Comparison of ENCODE assay signal across 19 cellular contexts in genomic region chr5:79206541-79206940, GRCh38. TPM values are rescaled to one million over a fixed set of nuclear protein-coding genes. Genes with fewer than 3 reads are reported as not detected.
A peak's percentile ranks its signal among the peaks of the same experiment; 100 is the strongest.
DNase-seq lines count a peak whose midpoint lies in the region; ATAC-seq, FAIRE-seq and TF ChIP-seq lines count a peak whose summit lies in the region.
"Had no signal": no experiment of that assay in that cellular context is flagged by ENCODE, and none has a peak within 500 bp of the region (broad histone marks: within the 10 kb centered on the region; RNA-seq: fewer than 3 reads in every experiment).

No MANE protein-coding gene starts in this region.

- H2AFZ ChIP-seq in PC-3 (ENCODE audit: low read length) (no peak overlapping the region), keratinocyte (ENCODE audit: control insufficient read depth, low read length) (peak overlapping the region; percentile 49)
- H2AFZ ChIP-seq: GM23338 had no signal

- intact Hi-C loops in PC-3 (cut with micrococcal nuclease) (loop anchor here (10.0 kb wide), 1 partner anchor 182 kb away; no protein-coding TSS in a partner anchor), transverse colon (cut with DNase I; ENCODE audit: low total_unique reads) (no loop called here)

- DNase-seq in PC-3 = no peak
- DNase-seq in keratinocyte (ENCODE audit: low read depth, low spot score) = no peak
- DNase-seq in transverse colon = no peak
- DNase-seq in nephron progenitor cell = no peak
- no peak for DNase-seq in mesenteric fat pad (ENCODE audit: low spot score)
- DNase-seq: Caco-2; CD4-positive, CD25-positive, alpha-beta regulatory T cell; CD8-positive, alpha-beta T cell; DMS153; DND-41; H9 had no signal

- H3K27me3 Mint-ChIP-seq in nephron progenitor cell (ENCODE audit: low read depth, poor library complexity) = peaks cover 3% of the 10 kb centered on the region
- H3K27me3 Mint-ChIP-seq: B cell; CD4-positive, CD25-positive, alpha-beta regulatory T cell had no signal

- no peaks in the 10 kb centered on the region for H3K9me1 ChIP-seq in keratinocyte (ENCODE audit: control insufficient read depth, extremely low read depth, insufficient read depth, low read length)

- TF ChIP-seq POLR2A in transverse colon (IDR thresholded peaks at IDR 0.05) = no peak

- CTCF ChIA-PET in PC-3 (lab: Charles Lee) = no interaction called here

- no peaks in the 10 kb centered on the region for H3K4me1 Mint-ChIP-seq in nephron progenitor cell
- H3K4me1 Mint-ChIP-seq: B cell, GM23338 had no signal

- peak; percentile 13 for ATAC-seq in PC-3
- ATAC-seq in GM21447 (IDR thresholded peaks at IDR 0.05; ENCODE audit: unreplicated experiment) = no peak
- ATAC-seq: CD8-positive, alpha-beta T cell; GM23338 had no signal

- H3K4me3 ChIP-seq in PC-3 (ENCODE audit: low read length) (no peak overlapping the region), keratinocyte (ENCODE audit: control insufficient read depth in 2 of 3, extremely low read depth in 1 of 3, insufficient read depth in 2 of 3, low read depth in 1 of 3, low read length in 3 of 3) (no peak overlapping the region), muscle layer of colon (ENCODE audit: low read depth in 1 of 2, low read length in 2 of 2) (no peak overlapping the region), transverse colon (no peak overlapping the region)
- H3K4me3 ChIP-seq: BLaER1, GM23338 had no signal

- BruUV-seq in PC-3 (replicated peaks; lab: Mats Ljungman, UMichigan) = no TSS peak

- POLR2A ChIA-PET in PC-3 (lab: Charles Lee; ENCODE audit: unreplicated experiment) = no interaction called here

- H3K27me3 ChIP-seq in PC-3 (ENCODE audit: low read length) (no peaks in the 10 kb centered on the region), keratinocyte (ENCODE audit: control insufficient read depth, extremely low read depth, insufficient read depth, low read length) (no peaks in the 10 kb centered on the region), muscle layer of colon (ENCODE audit: control insufficient read depth in 1 of 2, insufficient read depth in 2 of 2, low read length in 2 of 2) (no peaks in the 10 kb centered on the region), transverse colon (no peaks in the 10 kb centered on the region)
- H3K27me3 ChIP-seq: BLaER1 had no signal

- no peak for TF ChIP-seq EP300 in transverse colon (IDR thresholded peaks at IDR 0.05; ENCODE audit: low read depth)

- H3K27ac ChIP-seq in PC-3 (ENCODE audit: low read length) (no peak overlapping the region), keratinocyte (ENCODE audit: control insufficient read depth, insufficient read depth, low read length) (no peak overlapping the region), muscle layer of colon (ENCODE audit: low read depth, low read length) (peak overlapping the region; percentile 55), transverse colon (peak overlapping the region in 3 of 4 donors; percentile 32 to 45 (median 37))
- H3K27ac ChIP-seq: BLaER1, C4-2B had no signal

- FAIRE-seq in keratinocyte (lab: Jason Lieb, UNC) = no peak
- FAIRE-seq: A204.1, G401.6 had no signal

- H3K9me3 Mint-ChIP-seq in nephron progenitor cell = no peaks in the 10 kb centered on the region
- H3K9me3 Mint-ChIP-seq: CD4-positive, CD25-positive, alpha-beta regulatory T cell; CD8-positive, alpha-beta T cell; GM23338; H9 had no signal

- in situ Hi-C loops in transverse colon (cut with MboI; ENCODE audit: low pct_ligation_motif_present in 1 of 4, low pct_unique_long_range_greater_than_20kb in 1 of 4, low sequenced_read_pairs in 3 of 4) = no loop called here

- H3K79me2 ChIP-seq in PC-3 (ENCODE audit: low read length) = no peaks in the 10 kb centered on the region
- H3K79me2 ChIP-seq in keratinocyte (ENCODE audit: control insufficient read depth, insufficient read depth, low read length) = no peaks in the 10 kb centered on the region

- TF ChIP-seq CTCF in PC-3 (conservative IDR thresholded peaks at IDR 0.05; ENCODE audit: low read depth, low read length) = no peak
- TF ChIP-seq CTCF in keratinocyte (optimal IDR thresholded peaks at IDR 0.05 in 1 of 3, IDR thresholded peaks at IDR 0.05 in 1 of 3, conservative IDR thresholded peaks at IDR 0.05 in 1 of 3; ENCODE audit: extremely low read depth in 1 of 3, insufficient read depth in 2 of 3, low read length in 3 of 3) = no peak
- TF ChIP-seq CTCF in transverse colon (IDR thresholded peaks at IDR 0.05) = no peak
- no peak for TF ChIP-seq CTCF in nephron progenitor cell (IDR thresholded peaks at IDR 0.05)

- no peaks in the 10 kb centered on the region for H3K9me2 ChIP-seq in PC-3 (replicated peaks; ENCODE audit: low read length)

- dilution Hi-C loops in keratinocyte (cut with MboI; ENCODE audit: extremely low pct_ligation_motif_present, low sequenced_read_pairs) = no loop called here

- H3F3A ChIP-seq in PC-3 (ENCODE audit: low read length, unreplicated experiment) = no peaks in the 10 kb centered on the region

- H4K20me1 ChIP-seq in PC-3 (ENCODE audit: low read length) (no peaks in the 10 kb centered on the region), keratinocyte (ENCODE audit: control insufficient read depth, extremely low read depth, insufficient read depth, low read length) (no peaks in the 10 kb centered on the region)
- H4K20me1 ChIP-seq: BLaER1 had no signal

- no peaks in the 10 kb centered on the region for H3K36me3 Mint-ChIP-seq in nephron progenitor cell (ENCODE audit: low read depth)
- H3K36me3 Mint-ChIP-seq: CD4-positive, CD25-positive, alpha-beta regulatory T cell; CD8-positive, alpha-beta T cell had no signal

- no peaks in the 10 kb centered on the region for H3K9me3 ChIP-seq in PC-3 (ENCODE audit: low read length)
- no peaks in the 10 kb centered on the region for H3K9me3 ChIP-seq in keratinocyte (ENCODE audit: control insufficient read depth, low read depth, low read length)
- no peaks in the 10 kb centered on the region for H3K9me3 ChIP-seq in muscle layer of colon (ENCODE audit: low read length)
- no peaks in the 10 kb centered on the region for H3K9me3 ChIP-seq in transverse colon
- H3K9me3 ChIP-seq: BLaER1, Caco-2 had no signal

- no peaks in the 10 kb centered on the region for H3K36me3 ChIP-seq in PC-3 (ENCODE audit: low read depth, low read length)
- no peaks in the 10 kb centered on the region for H3K36me3 ChIP-seq in keratinocyte (ENCODE audit: control insufficient read depth in 2 of 2, extremely low read depth in 1 of 2, insufficient read depth in 2 of 2, low read length in 2 of 2)
- H3K36me3 ChIP-seq in muscle layer of colon (ENCODE audit: insufficient read depth, low read length) = no peaks in the 10 kb centered on the region
- no peaks in the 10 kb centered on the region for H3K36me3 ChIP-seq in transverse colon
- H3K36me3 ChIP-seq: BLaER1 had no signal

- no peak overlapping the region for H3K27ac Mint-ChIP-seq in nephron progenitor cell
- H3K27ac Mint-ChIP-seq: B cell; CD4-positive, CD25-positive, alpha-beta regulatory T cell; CD8-positive, alpha-beta T cell; GM23338; H9 had no signal

- no peak overlapping the region for H3K9ac ChIP-seq in PC-3 (ENCODE audit: low read length)
- no peak overlapping the region for H3K9ac ChIP-seq in keratinocyte (ENCODE audit: control insufficient read depth, extremely low read depth, insufficient read depth, low read length)
- no peak overlapping the region for H3K9ac ChIP-seq in muscle layer of colon (ENCODE audit: low read length)
- H3K9ac ChIP-seq: BLaER1 had no signal

- H3K4me1 ChIP-seq in PC-3 (ENCODE audit: insufficient read depth, low read length) (peaks cover 7% of the 10 kb centered on the region), keratinocyte (ENCODE audit: control insufficient read depth, extremely low read depth, insufficient read depth, low read length) (peaks cover 8% of the 10 kb centered on the region), muscle layer of colon (ENCODE audit: insufficient read depth, low read length) (peaks cover 21% of the 10 kb centered on the region), transverse colon (peaks cover 0 to 5% (median 1%) of the 10 kb centered on the region in 4 donors)
- H3K4me1 ChIP-seq: BLaER1, Caco-2 had no signal

- H3K4me2 ChIP-seq in PC-3 (ENCODE audit: low read length) = no peak overlapping the region
- no peak overlapping the region for H3K4me2 ChIP-seq in keratinocyte (ENCODE audit: control insufficient read depth, extremely low read depth, insufficient read depth, low read depth, low read length)
- H3K4me2 ChIP-seq: BLaER1, GM23338 had no signal

- H3K4me3 Mint-ChIP-seq in nephron progenitor cell = no peak overlapping the region
- H3K4me3 Mint-ChIP-seq: B cell; CD4-positive, CD25-positive, alpha-beta regulatory T cell; CD8-positive, alpha-beta T cell; GM23338; H9 had no signal

- 60 to 70% methylated on average over 3 of the region's 3 CpGs for WGBS in transverse colon (ENCODE audit: low coverage in 1 of 2), 2 donors

RNA-seq across cellular contexts. Expression of gene JMY, which starts 29.4 kb away (rescaled TPM):
- total RNA-seq in PC-3 (2014; rRNA removed) = 4.3 and 5.7 TPM in 2 replicates
- 1.8 to 3.3 TPM (median 2.5 TPM) in 3 replicates for polyA plus RNA-seq in keratinocyte
- 11.6 TPM for polyA plus RNA-seq in keratinocyte (2011; ENCODE audit: low read depth)
- polyA plus RNA-seq in keratinocyte (2011; cell fraction: cytosol; rRNA removed) = 1.4 and 2.8 TPM in 2 replicates
- 3.6 and 5.0 TPM in 2 replicates for polyA plus RNA-seq in keratinocyte (2011; cell fraction: nucleus; rRNA removed)
- polyA plus RNA-seq in keratinocyte (2012; ENCODE audit: low replicate concordance) = 2.0 and 7.1 TPM in 2 replicates
- 1.1 to 4.3 TPM (median 2.3 TPM) in 3 replicates for polyA minus RNA-seq in keratinocyte
- 3.8 TPM for polyA minus RNA-seq in keratinocyte (2011; cell fraction: cytosol; rRNA and poly(A)+ RNA removed)
- polyA minus RNA-seq in keratinocyte (2011; cell fraction: nucleus; rRNA and poly(A)+ RNA removed) = 6.1 and 9.6 TPM in 2 replicates
- 10 to 100 TPM in 3 of 4 donors, 1 to 10 TPM in 1; 7.8 to 25.1 (median 14.7) TPM for total RNA-seq in transverse colon
- 8.5 TPM for total RNA-seq in mesenteric fat pad

Comparison
In these comparisons a context has a peak if more than half of its experiments do, and no peak if none do; other contexts are left out.
1. H3K27ac ChIP-seq: peak in muscle layer of colon (single experiment) and transverse colon (3 of 4); none in PC-3 (single experiment) and keratinocyte (single experiment).